ENCODE assay signal across 17 cellular contexts in the genomic region with DNA sequence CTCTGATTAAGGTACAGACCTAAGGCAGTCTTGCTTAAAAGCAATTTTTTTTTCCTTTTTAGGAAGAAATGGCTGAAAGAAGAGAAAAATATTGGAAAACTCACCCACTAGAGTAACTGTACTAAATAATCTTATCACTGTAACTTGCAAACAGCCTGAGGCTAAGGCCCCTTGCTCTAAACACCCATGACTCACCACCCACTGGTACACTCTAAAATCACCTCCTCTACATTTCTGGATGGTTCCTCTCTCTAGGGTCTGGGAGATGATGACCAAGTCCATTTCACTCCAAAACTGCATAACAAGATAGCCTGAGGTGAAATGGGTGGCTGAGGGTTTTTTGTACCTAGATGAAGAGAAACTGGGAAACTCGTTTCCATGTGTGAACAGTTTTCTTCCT.
A peak's percentile ranks its signal among the peaks of the same experiment; 100 is the strongest.
DNase-seq lines count a peak whose midpoint lies in the region; ATAC-seq and TF ChIP-seq lines count a peak whose summit lies in the region.
"Had no signal": no experiment of that assay in that cellular context is flagged by ENCODE, and none has a peak within 500 bp of the region (broad histone marks: within the 10 kb centered on the region; RNA-seq: fewer than 3 reads in every experiment).

No MANE protein-coding gene starts in this region.

- peaks cover 13% of the 10 kb centered on the region for H3K4me1 Mint-ChIP-seq in type B pancreatic cell (ENCODE audit: unreplicated experiment)
- no peaks in the 10 kb centered on the region for H3K4me1 Mint-ChIP-seq in CD4-positive, alpha-beta T cell (ENCODE audit: low read depth)
- no peaks in the 10 kb centered on the region for H3K4me1 Mint-ChIP-seq in activated T-helper 17 cell treated with anti-CD3 and anti-CD28 coated beads, Interleukin-2, amount 50 U/mL, for 72 hours
- H3K4me1 Mint-ChIP-seq: B cell; CD4-positive, alpha-beta memory T cell had no signal

- no peaks in the 10 kb centered on the region for H3K36me3 Mint-ChIP-seq in type B pancreatic cell
- no peaks in the 10 kb centered on the region for H3K36me3 Mint-ChIP-seq in CD4-positive, alpha-beta T cell (ENCODE audit: low read depth)
- H3K36me3 Mint-ChIP-seq in activated T-helper 17 cell treated with anti-CD3 and anti-CD28 coated beads, Interleukin-2, amount 50 U/mL, for 72 hours (ENCODE audit: low read depth), result no peaks in the 10 kb centered on the region
- H3K36me3 Mint-ChIP-seq: CD4-positive, alpha-beta memory T cell had no signal

- no peak overlapping the region for H3K4me3 Mint-ChIP-seq in type B pancreatic cell
- H3K4me3 Mint-ChIP-seq in CD4-positive, alpha-beta T cell, result no peak overlapping the region
- no peak overlapping the region for H3K4me3 Mint-ChIP-seq in activated T-helper 17 cell treated with anti-CD3 and anti-CD28 coated beads, Interleukin-2, amount 50 U/mL, for 72 hours
- H3K4me3 Mint-ChIP-seq: B cell; CD4-positive, alpha-beta memory T cell; HFFc6 had no signal

- no peak overlapping the region for H3K4me3 ChIP-seq in HEK293 (ENCODE audit: low read depth, low read length)
- H3K4me3 ChIP-seq: GM12878, HAP-1 had no signal

- no peaks in the 10 kb centered on the region for H3K27me3 ChIP-seq in CD4-positive, alpha-beta T cell (ENCODE audit: control insufficient read depth, insufficient read depth, low read length)

- H3K27ac Mint-ChIP-seq in type B pancreatic cell, result peak overlapping the region; percentile 32
- no peak overlapping the region for H3K27ac Mint-ChIP-seq in CD4-positive, alpha-beta T cell
- no peak overlapping the region for H3K27ac Mint-ChIP-seq in activated T-helper 17 cell treated with anti-CD3 and anti-CD28 coated beads, Interleukin-2, amount 50 U/mL, for 72 hours
- H3K27ac Mint-ChIP-seq: B cell; CD4-positive, alpha-beta memory T cell; HFFc6 had no signal

- no peak overlapping the region for H3K27ac ChIP-seq in HEK293 (ENCODE audit: extremely low read depth, low read depth, low read length)
- no peak overlapping the region for H3K27ac ChIP-seq in CD4-positive, alpha-beta T cell (ENCODE audit: low read depth, low read length)

- DNase-seq in EH (ENCODE audit: low read depth), result peak; percentile 7
- DNase-seq in astrocyte of the hippocampus (ENCODE audit: low read depth, low spot score), result peak; percentile 7
- DNase-seq in type B pancreatic cell (ENCODE audit: extremely low spot score, unreplicated experiment), result no peak
- DNase-seq in GM13976 (ENCODE audit: low spot score), result no peak
- DNase-seq in CD4-positive, alpha-beta T cell, result no peak
- DNase-seq: C1 segment of cervical spinal cord; CD4-positive, alpha-beta memory T cell; DMS153; DMS79 treated with DMSO at 0.1 percent for 48 hours; GOT3; HFFc6 had no signal

- POLR2A ChIA-PET in HEK293 (lab: Yijun Ruan, JAX), result interaction anchor here (0.7 kb wide), 1 partner anchor 98 kb away, joined by 3 read pairs; no protein-coding TSS in a partner anchor
- POLR2A ChIA-PET in CD4-positive, alpha-beta T cell (lab: Charles Lee), result no interaction called here

- CTCF ChIA-PET in HEK293 (lab: Yijun Ruan, JAX), result no interaction called here
- CTCF ChIA-PET in CD4-positive, alpha-beta T cell (lab: Charles Lee), result no interaction called here

- H3K4me1 ChIP-seq in HEK293 (ENCODE audit: control insufficient read depth, insufficient read depth, low read length), result no peaks in the 10 kb centered on the region
- H3K4me1 ChIP-seq: HAP-1 had no signal

- no peaks in the 10 kb centered on the region for H3K36me3 ChIP-seq in HEK293 (ENCODE audit: control insufficient read depth in 2 of 2, insufficient read depth in 1 of 2, low read length in 2 of 2)
- H3K36me3 ChIP-seq: HAP-1 had no signal

- in situ Hi-C loops in GM13976 (cut with MboI; ENCODE audit: low sequenced_read_pairs, unreplicated experiment), result no loop called here

- no peaks in the 10 kb centered on the region for H3K9me3 ChIP-seq in HEK293 (ENCODE audit: control insufficient read depth, insufficient read depth, low read depth, low read length)
- H3K9me3 ChIP-seq in CD4-positive, alpha-beta T cell (ENCODE audit: control insufficient read depth, low read length), result no peaks in the 10 kb centered on the region
- H3K9me3 ChIP-seq: HAP-1 had no signal

- H3K27me3 Mint-ChIP-seq in type B pancreatic cell, result no peaks in the 10 kb centered on the region
- H3K27me3 Mint-ChIP-seq in CD4-positive, alpha-beta T cell, result no peaks in the 10 kb centered on the region
- no peaks in the 10 kb centered on the region for H3K27me3 Mint-ChIP-seq in activated T-helper 17 cell treated with anti-CD3 and anti-CD28 coated beads, Interleukin-2, amount 50 U/mL, for 72 hours
- H3K27me3 Mint-ChIP-seq: B cell; CD4-positive, alpha-beta memory T cell had no signal

- intact Hi-C loops in CD4-positive, alpha-beta T cell (cut with DNase I, micrococcal nuclease), result no loop called here

- no peak for ATAC-seq in CD4-positive, alpha-beta T cell (ENCODE audit: poor library complexity)
- no peak for ATAC-seq in activated T-helper 17 cell treated with anti-CD3 and anti-CD28 coated beads, Interleukin-2, amount 50 U/mL, for 72 hours (replicated peaks)
- ATAC-seq: GM12878, HepG2 had no signal

- TF ChIP-seq CTCF in HEK293 (tag by site-specific recombination; IDR thresholded peaks at IDR 0.05), result no peak
- no peak for TF ChIP-seq CTCF in type B pancreatic cell (conservative IDR thresholded peaks at IDR 0.05)
- TF ChIP-seq CTCF in GM13976 (IDR thresholded peaks at IDR 0.05; ENCODE audit: borderline replicate concordance, control extremely low read depth, extremely low read depth, insufficient read depth, missing control alignments), result no peak
- TF ChIP-seq CTCF in CD4-positive, alpha-beta T cell (IDR thresholded peaks at IDR 0.05), result no peak

- no peaks in the 10 kb centered on the region for H3K9me3 Mint-ChIP-seq in type B pancreatic cell
- H3K9me3 Mint-ChIP-seq in CD4-positive, alpha-beta T cell, result no peaks in the 10 kb centered on the region
- no peaks in the 10 kb centered on the region for H3K9me3 Mint-ChIP-seq in activated T-helper 17 cell treated with anti-CD3 and anti-CD28 coated beads, Interleukin-2, amount 50 U/mL, for 72 hours

TF ChIP-seq in HEK293, 187 proteins besides CTCF, POLR2A, EP300 and RAD21:
- TF ChIP-seq ZNF292 (tag by site-specific recombination; IDR thresholded peaks at IDR 0.05; ENCODE audit: borderline replicate concordance, low read depth), result no peak
- TF ChIP-seq, protein P1, sequence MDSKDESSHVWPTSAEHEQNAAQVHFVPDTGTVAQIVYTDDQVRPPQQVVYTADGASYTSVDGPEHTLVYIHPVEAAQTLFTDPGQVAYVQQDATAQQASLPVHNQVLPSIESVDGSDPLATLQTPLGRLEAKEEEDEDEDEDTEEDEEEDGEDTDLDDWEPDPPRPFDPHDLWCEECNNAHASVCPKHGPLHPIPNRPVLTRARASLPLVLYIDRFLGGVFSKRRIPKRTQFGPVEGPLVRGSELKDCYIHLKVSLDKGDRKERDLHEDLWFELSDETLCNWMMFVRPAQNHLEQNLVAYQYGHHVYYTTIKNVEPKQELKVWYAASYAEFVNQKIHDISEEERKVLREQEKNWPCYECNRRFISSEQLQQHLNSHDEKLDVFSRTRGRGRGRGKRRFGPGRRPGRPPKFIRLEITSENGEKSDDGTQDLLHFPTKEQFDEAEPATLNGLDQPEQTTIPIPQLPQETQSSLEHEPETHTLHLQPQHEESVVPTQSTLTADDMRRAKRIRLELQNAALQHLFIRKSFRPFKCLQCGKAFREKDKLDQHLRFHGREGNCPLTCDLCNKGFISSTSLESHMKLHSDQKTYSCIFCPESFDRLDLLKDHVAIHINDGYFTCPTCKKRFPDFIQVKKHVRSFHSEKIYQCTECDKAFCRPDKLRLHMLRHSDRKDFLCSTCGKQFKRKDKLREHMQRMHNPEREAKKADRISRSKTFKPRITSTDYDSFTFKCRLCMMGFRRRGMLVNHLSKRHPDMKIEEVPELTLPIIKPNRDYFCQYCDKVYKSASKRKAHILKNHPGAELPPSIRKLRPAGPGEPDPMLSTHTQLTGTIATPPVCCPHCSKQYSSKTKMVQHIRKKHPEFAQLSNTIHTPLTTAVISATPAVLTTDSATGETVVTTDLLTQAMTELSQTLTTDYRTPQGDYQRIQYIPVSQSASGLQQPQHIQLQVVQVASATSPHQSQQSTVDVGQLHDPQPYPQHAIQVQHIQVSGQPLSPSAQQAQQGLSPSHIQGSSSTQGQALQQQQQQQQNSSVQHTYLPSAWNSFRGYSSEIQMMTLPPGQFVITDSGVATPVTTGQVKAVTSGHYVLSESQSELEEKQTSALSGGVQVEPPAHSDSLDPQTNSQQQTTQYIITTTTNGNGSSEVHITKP (tag by site-specific recombination; IDR thresholded peaks at IDR 0.05), result peak; percentile 64; the same call in 1 of the 2 replicates

Comparison
In these comparisons a context has a peak if more than half of its experiments do, and no peak if none do; other contexts are left out.
1. DNase-seq: peak in EH (single experiment) and astrocyte of the hippocampus (single experiment); none in type B pancreatic cell (single experiment), GM13976 (single experiment) and CD4-positive, alpha-beta T cell (0 of 10).